In genomic region chr9:131470581-131470991, GRCh38 we compare ENCODE assay signal across 30 cellular contexts.
"Had no signal": no experiment of that assay in that cellular context is flagged by ENCODE, and none has a peak within 500 bp of the region (broad histone marks: within the 10 kb centered on the region; RNA-seq: fewer than 3 reads in every experiment).

No MANE protein-coding gene starts in this region.

- H3K9me3 ChIP-seq: esophagus squamous epithelium, left lung, neutrophil, suprapubic skin, tibial artery had no signal

- H3K27me3 Mint-ChIP-seq: activated CD8-positive, alpha-beta T cell treated with anti-CD3 and anti-CD28 coated beads for 36 hours; activated naive CD8-positive, alpha-beta T cell treated with anti-CD3 and anti-CD28 coated beads for 36 hours; activated T-helper 17 cell treated with anti-CD3 and anti-CD28 coated beads, Interleukin-2, amount 50 U/mL, for 72 hours; naive B cell; progenitor cell of endocrine pancreas had no signal

- H3K27me3 ChIP-seq: esophagus squamous epithelium, heart right ventricle, left lung, neutrophil, suprapubic skin, tibial artery had no signal

- H3K4me3 ChIP-seq: esophagus squamous epithelium, heart right ventricle, left lung, smooth muscle cell, suprapubic skin, tibial artery had no signal

- H3K27ac Mint-ChIP-seq: activated CD8-positive, alpha-beta T cell treated with anti-CD3 and anti-CD28 coated beads for 36 hours; activated naive CD8-positive, alpha-beta T cell treated with anti-CD3 and anti-CD28 coated beads for 36 hours; activated T-helper 17 cell treated with anti-CD3 and anti-CD28 coated beads, Interleukin-2, amount 50 U/mL, for 72 hours; mesothelial cell of epicardium; T-helper 1 cell treated with Interleukin-12 subunit alpha and Interleukin-12 subunit beta and Interleukin-4 antibody, amounts not matched to agents 30 μg/mL and 1 μg/mL, for 36 hours had no signal

- H3K9me3 Mint-ChIP-seq: activated naive CD8-positive, alpha-beta T cell treated with anti-CD3 and anti-CD28 coated beads for 36 hours; activated T-cell treated with anti-CD3 and anti-CD28 coated beads, Interleukin-2, amount 50 U/mL, for 4 hours; activated T-helper 17 cell treated with anti-CD3 and anti-CD28 coated beads, Interleukin-2, amount 50 U/mL, for 72 hours; naive B cell; nephron progenitor cell; T-helper 1 cell treated with Interleukin-12 subunit alpha and Interleukin-12 subunit beta and Interleukin-4 antibody, amounts not matched to agents 30 μg/mL and 1 μg/mL, for 36 hours; WTC11 had no signal

- H3K4me1 ChIP-seq: esophagus squamous epithelium, left lung, suprapubic skin had no signal

- H3K27ac ChIP-seq: epithelial cell of prostate, esophagus squamous epithelium, heart right ventricle, left lung, neutrophil, suprapubic skin, tibial artery had no signal

- H3K4me1 Mint-ChIP-seq: activated T-helper 17 cell treated with anti-CD3 and anti-CD28 coated beads, Interleukin-2, amount 50 U/mL, for 72 hours; mesothelial cell of epicardium; nephron progenitor cell; WTC11 had no signal

- DNase-seq: activated CD4-positive, alpha-beta T cell treated with anti-CD3 and anti-CD28 coated beads, Interleukin-2, amount 50 U/mL, for 1 hour; activated CD8-positive, alpha-beta T cell treated with anti-CD3 and anti-CD28 coated beads for 36 hours; activated naive CD4-positive, alpha-beta T cell treated with Interleukin-2 at 50 U/mL for 16 hours; activated naive CD8-positive, alpha-beta T cell treated with anti-CD3 and anti-CD28 coated beads for 36 hours; activated T-cell treated with anti-CD3 and anti-CD28 coated beads, Interleukin-2, amount 50 U/mL, for 4 hours; amniotic stem cell; central memory CD4-positive, alpha-beta T cell; dermis blood vessel endothelial cell; effector CD4-positive, alpha-beta T cell; esophagus squamous epithelium; foreskin melanocyte; heart right ventricle; left lung; naive B cell; nephron progenitor cell; stimulated activated CD4-positive, alpha-beta T cell treated with anti-CD3 and anti-CD28 coated beads, Interleukin-15, amount 100 ng/mL, for 24 hours; stimulated activated CD4-positive, alpha-beta T cell treated with anti-CD3 and anti-CD28 coated beads, Interleukin-2, amount 100 ng/mL, for 24 hours; stimulated activated naive CD4-positive, alpha-beta T cell; SW 1271; T1000 had no signal

- H3K4me3 Mint-ChIP-seq: activated CD8-positive, alpha-beta T cell treated with anti-CD3 and anti-CD28 coated beads for 36 hours; activated naive CD8-positive, alpha-beta T cell treated with anti-CD3 and anti-CD28 coated beads for 36 hours; activated T-cell treated with anti-CD3 and anti-CD28 coated beads, Interleukin-2, amount 50 U/mL, for 4 hours; activated T-helper 17 cell treated with anti-CD3 and anti-CD28 coated beads, Interleukin-2, amount 50 U/mL, for 72 hours; mesothelial cell of epicardium; naive B cell; nephron progenitor cell; T-helper 1 cell treated with Interleukin-12 subunit alpha and Interleukin-12 subunit beta and Interleukin-4 antibody, amounts not matched to agents 30 μg/mL and 1 μg/mL, for 36 hours; WTC11 had no signal
